10 cellular contexts compared by ENCODE assay signal in genomic region chr2:88464166-88464565, GRCh38. TPM values are rescaled to one million over a fixed set of nuclear protein-coding genes. Genes with fewer than 3 reads are reported as not detected.
"Had no signal": no experiment of that assay in that cellular context is flagged by ENCODE, and none has a peak within 500 bp of the region (broad histone marks: within the 10 kb centered on the region; RNA-seq: fewer than 3 reads in every experiment).

No MANE protein-coding gene starts in this region.

- H3K27ac Mint-ChIP-seq: HFFc6, IgD-negative memory B cell had no signal

- H3K9me3 Mint-ChIP-seq: HFFc6, IgD-negative memory B cell had no signal

- H3K36me3 Mint-ChIP-seq: IgD-negative memory B cell had no signal

- H3K4me3 Mint-ChIP-seq: HFFc6, IgD-negative memory B cell had no signal

- ATAC-seq: HCT116, HepG2 had no signal

- H3K4me1 Mint-ChIP-seq: IgD-negative memory B cell had no signal

- DNase-seq: GM23248, GOT3, H7, HFFc6, KBM-7 had no signal

RNA-seq across cellular contexts. Expression of gene FOXI3, which starts 11.7 kb away (rescaled TPM):
- total RNA-seq: GM23248, H4, HepG2, HFFc6, HT1080 had no signal
